1 cellular context compared by ENCODE assay signal in genomic region chr14:22686176-22686611, GRCh38.
TF ChIP-seq lines count a peak whose summit lies in the region.

No MANE protein-coding gene starts in this region.

TF ChIP-seq in HepG2, 621 proteins besides CTCF, POLR2A, EP300 and RAD21:
- TF ChIP-seq ZNF281 (CRISPR knock-in tag; IDR thresholded peaks at IDR 0.05; ENCODE audit: borderline replicate concordance), result peak; percentile 76; the same call in 1 of the 2 replicates
- TF ChIP-seq ZNF878 (CRISPR knock-in tag; IDR thresholded peaks at IDR 0.05), result 0 out of 2 replicates have a peak, but pooled peaks have one; percentile 21
- TF ChIP-seq KDM2A (CRISPR knock-in tag; IDR thresholded peaks at IDR 0.05; ENCODE audit: borderline replicate concordance, low read depth), result peak; percentile 3; the same call in 1 of the 2 replicates
- TF ChIP-seq ZNF556 (CRISPR knock-in tag; IDR thresholded peaks at IDR 0.05; ENCODE audit: borderline replicate concordance), result 0 out of 2 replicates have a peak, but pooled peaks have one; percentile 17
- TF ChIP-seq FOXO4 (CRISPR knock-in tag; conservative IDR thresholded peaks at IDR 0.05), result 0 out of 2 replicates have a peak, but pooled peaks have one; percentile 72
- 0 out of 2 replicates have a peak, but pooled peaks have one; percentile 22 for TF ChIP-seq AHR (CRISPR knock-in tag; IDR thresholded peaks at IDR 0.05)
- TF ChIP-seq ZNF501 (CRISPR knock-in tag; IDR thresholded peaks at IDR 0.05), result 0 out of 2 replicates have a peak, but pooled peaks have one; percentile 26
- TF ChIP-seq ZNF251 (CRISPR knock-in tag; IDR thresholded peaks at IDR 0.05), result 0 out of 2 replicates have a peak, but pooled peaks have one; percentile 3
TF ChIP-seq in HepG2: peak in this region for 8; not testable (repeated sequence) for 613.
